In the genomic region with DNA sequence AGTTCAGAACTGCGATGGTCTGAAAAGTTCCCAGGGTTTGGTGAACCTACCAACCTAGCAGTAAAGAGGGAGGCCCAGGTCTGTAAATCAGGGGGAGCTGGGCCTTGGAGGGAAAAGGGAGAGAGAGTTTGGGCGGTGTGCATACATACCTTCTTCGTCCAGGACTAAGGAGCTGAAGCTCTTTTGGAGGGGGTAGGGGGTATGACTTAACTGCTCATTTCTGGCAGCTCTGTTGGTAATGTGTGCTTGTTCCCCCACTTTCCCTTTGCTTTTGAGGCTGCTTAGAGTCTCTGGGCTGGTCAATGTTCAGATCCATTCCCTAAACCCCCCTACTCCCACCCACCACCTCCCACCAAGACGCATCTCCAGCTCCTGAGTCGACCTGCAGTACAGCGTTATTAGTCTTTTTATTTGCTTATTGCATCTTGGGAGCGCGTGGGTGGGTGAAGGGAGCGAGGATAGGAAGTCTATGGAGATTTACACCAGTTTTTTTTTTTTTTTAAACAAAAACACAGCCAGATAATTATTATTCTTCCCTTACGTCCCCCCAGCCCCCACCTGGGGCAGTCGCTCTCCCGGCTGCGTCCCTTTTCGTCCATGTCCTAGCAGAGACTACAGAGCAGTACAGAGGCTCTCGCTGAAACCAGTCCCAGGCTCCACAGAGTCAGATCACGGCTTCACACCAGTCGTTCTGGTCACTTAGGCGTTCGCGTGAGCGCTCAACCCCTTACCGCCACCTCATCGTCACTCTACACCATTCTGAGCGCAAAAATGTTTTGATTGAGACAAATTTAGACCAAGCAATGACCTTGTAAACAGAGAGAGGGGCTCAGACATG, we compare ENCODE assay signal across 8 cellular contexts. TPM values are rescaled to one million over a fixed set of nuclear protein-coding genes. Genes with fewer than 3 reads are reported as not detected.
DNase-seq lines count a peak whose midpoint lies in the region; ATAC-seq, FAIRE-seq and TF ChIP-seq lines count a peak whose summit lies in the region.

No MANE protein-coding gene starts in this region.

- H3K9me3 Mint-ChIP-seq in activated naive CD8-positive, alpha-beta T cell treated with anti-CD3 and anti-CD28 coated beads for 36 hours, result no peaks in the 10 kb centered on the region

- FAIRE-seq in RCC 7860 (lab: Jason Lieb, UNC), result no peak

- peaks cover 56% of the 10 kb centered on the region for H3K4me1 Mint-ChIP-seq in activated naive CD8-positive, alpha-beta T cell treated with anti-CD3 and anti-CD28 coated beads for 36 hours

- peak overlapping the region; percentile 97 for H3K4me3 Mint-ChIP-seq in activated naive CD8-positive, alpha-beta T cell treated with anti-CD3 and anti-CD28 coated beads for 36 hours

- DNase-seq in HFF-Myc (ENCODE audit: extremely low read depth, low read depth), result no peak
- DNase-seq in activated naive CD8-positive, alpha-beta T cell treated with anti-CD3 and anti-CD28 coated beads for 36 hours, result no peak
- DNase-seq in right cardiac atrium, result peak in 2 of 3 donors; percentile 64 to 73
- no peak for DNase-seq in skeletal muscle cell (ENCODE audit: low read depth)
- no peak for DNase-seq in RCC 7860 (ENCODE audit: low spot score)
- no peak for DNase-seq in NCI-H2196 (lab: John Stamatoyannopoulos, UW; ENCODE audit: unreplicated experiment)

- H3K27me3 ChIP-seq in right cardiac atrium (ENCODE audit: control insufficient read depth, insufficient read depth), result no peaks in the 10 kb centered on the region

- WGBS in right cardiac atrium, result 29% methylated on average over 24 of the region's 24 CpGs

- ATAC-seq in right cardiac atrium, result peak; percentile 18 to 25
- ATAC-seq in HG02798 (IDR thresholded peaks at IDR 0.05; ENCODE audit: poor library complexity, unreplicated experiment), result no peak
- ATAC-seq in GM19397 (IDR thresholded peaks at IDR 0.05; ENCODE audit: unreplicated experiment), result no peak

- peak overlapping the region; percentile 70 for H3K27ac ChIP-seq in right cardiac atrium (ENCODE audit: low read length)

- TF ChIP-seq CTCF in HFF-Myc (IDR thresholded peaks at IDR 0.05; ENCODE audit: low read depth, low read length, missing control alignments), result no peak

- peaks cover 12% of the 10 kb centered on the region for H3K36me3 Mint-ChIP-seq in activated naive CD8-positive, alpha-beta T cell treated with anti-CD3 and anti-CD28 coated beads for 36 hours

- H3K9me3 ChIP-seq in right cardiac atrium (ENCODE audit: control insufficient read depth, low read length), result no peaks in the 10 kb centered on the region

- H3K4me1 ChIP-seq in right cardiac atrium (ENCODE audit: control insufficient read depth, insufficient read depth, low read length), result peaks cover 5% of the 10 kb centered on the region

- peaks cover 21% of the 10 kb centered on the region for H3K27me3 Mint-ChIP-seq in activated naive CD8-positive, alpha-beta T cell treated with anti-CD3 and anti-CD28 coated beads for 36 hours

- H3K4me3 ChIP-seq in HFF-Myc (replicated peaks; ENCODE audit: low read depth, low read length) (peak overlapping the region; percentile 96), right cardiac atrium (ENCODE audit: low read length) (peak overlapping the region; percentile 60), skeletal muscle cell (ENCODE audit: low read depth, low read length) (peak overlapping the region; percentile 78)

- peak overlapping the region; percentile 77 for H3K27ac Mint-ChIP-seq in activated naive CD8-positive, alpha-beta T cell treated with anti-CD3 and anti-CD28 coated beads for 36 hours

- intact Hi-C loops in right cardiac atrium (cut with DNase I), result no loop called here

RNA-seq across cellular contexts. Expression of gene PRRT1, which starts 0.9 kb away (rescaled TPM):
- total RNA-seq in activated naive CD8-positive, alpha-beta T cell treated with anti-CD3 and anti-CD28 coated beads for 36 hours, result 1 to 10 TPM; 1.4 to 1.5 TPM
- 1 to 10 TPM; 1.5 to 3.3 (median 1.8) TPM for total RNA-seq in right cardiac atrium
- polyA plus RNA-seq in right cardiac atrium, result 2.6 TPM

RNA-seq across cellular contexts. Expression of gene PPT2, which starts 1.3 kb away (rescaled TPM):
- total RNA-seq in activated naive CD8-positive, alpha-beta T cell treated with anti-CD3 and anti-CD28 coated beads for 36 hours, result 10 to 100 TPM; 19.5 to 24.4 TPM
- 10 to 100 TPM; 26.1 to 30.5 (median 30.1) TPM for total RNA-seq in right cardiac atrium
- polyA plus RNA-seq in right cardiac atrium, result 22.4 TPM

RNA-seq across cellular contexts. Expression of gene EGFL8, which starts 11.8 kb away (rescaled TPM):
- total RNA-seq in activated naive CD8-positive, alpha-beta T cell treated with anti-CD3 and anti-CD28 coated beads for 36 hours, result 10 to 100 TPM; 12.8 to 14.0 TPM
- 10 to 100 TPM in 3 of 4 donors, 1 to 10 TPM in 1; 8.4 to 16.9 (median 12.9) TPM for total RNA-seq in right cardiac atrium
- 12.6 TPM for polyA plus RNA-seq in right cardiac atrium

RNA-seq across cellular contexts. Expression of gene FKBPL, which starts 22.5 kb away (rescaled TPM):
- total RNA-seq in activated naive CD8-positive, alpha-beta T cell treated with anti-CD3 and anti-CD28 coated beads for 36 hours, result 1 to 10 TPM; 5.8 to 6.8 TPM
- total RNA-seq in right cardiac atrium, result 1 to 10 TPM; 2.9 to 3.6 (median 3.1) TPM
- polyA plus RNA-seq in right cardiac atrium, result 3.5 TPM

RNA-seq across cellular contexts. Expression of gene AGPAT1, which starts 23.3 kb away (rescaled TPM):
- total RNA-seq in activated naive CD8-positive, alpha-beta T cell treated with anti-CD3 and anti-CD28 coated beads for 36 hours, result 10 to 100 TPM; 30.8 to 33.6 TPM
- 10 to 100 TPM; 56.9 to 67.2 (median 63.1) TPM for total RNA-seq in right cardiac atrium
- polyA plus RNA-seq in right cardiac atrium, result 54.9 TPM

Comparison
In these comparisons a context has a peak if more than half of its experiments do, and no peak if none do; other contexts are left out.
1. DNase-seq: peak in right cardiac atrium (2 of 3); none in HFF-Myc (single experiment), activated naive CD8-positive, alpha-beta T cell treated with anti-CD3 and anti-CD28 coated beads for 36 hours (single experiment), skeletal muscle cell (single experiment), RCC 7860 (single experiment) and NCI-H2196 (single experiment).
2. ATAC-seq: peak in right cardiac atrium (2 of 2); none in HG02798 (single experiment) and GM19397 (single experiment).
3. Peak in every context shown above with its lines, with median percentiles within 50 percentile points of each other: H3K4me3 ChIP-seq.